Comparison of ENCODE assay signal across 26 cellular contexts in the genomic region with DNA sequence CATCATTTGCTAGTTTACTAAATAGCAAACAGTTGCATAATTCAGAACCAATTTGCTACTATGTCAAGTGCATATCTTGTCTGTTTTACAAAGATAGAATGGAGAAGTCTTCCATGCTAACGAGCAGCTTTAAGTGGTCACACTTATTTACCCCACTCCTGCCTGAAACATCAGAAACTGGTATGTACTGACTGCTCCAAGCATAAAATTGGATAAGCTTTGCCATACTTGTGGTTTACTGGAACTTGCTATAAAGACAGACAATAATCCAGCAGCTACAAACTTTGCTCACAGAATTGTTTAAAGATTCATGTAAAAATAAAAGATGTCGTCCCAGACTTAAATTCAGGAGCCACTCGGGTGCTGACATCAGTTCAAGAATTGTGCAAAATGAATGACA. TPM values are rescaled to one million over a fixed set of nuclear protein-coding genes. Genes with fewer than 3 reads are reported as not detected.
A peak's percentile ranks its signal among the peaks of the same experiment; 100 is the strongest.
DNase-seq lines count a peak whose midpoint lies in the region; ATAC-seq and TF ChIP-seq lines count a peak whose summit lies in the region.
"Had no signal": no experiment of that assay in that cellular context is flagged by ENCODE, and none has a peak within 500 bp of the region (broad histone marks: within the 10 kb centered on the region; RNA-seq: fewer than 3 reads in every experiment).

No MANE protein-coding gene starts in this region.

- ATAC-seq in natural killer cell (no peak), HG03520 (IDR thresholded peaks at IDR 0.05; ENCODE audit: unreplicated experiment) (no peak)
- ATAC-seq in natural killer cell treated with Interleukin-12 subunit alpha and Interleukin-12 subunit beta and Interleukin-15 and Interleukin-18, amount 100 ng/mL, for 72 hours, result no peak
- ATAC-seq: activated CD8-positive, alpha-beta memory T cell treated with anti-CD3 and anti-CD28 coated beads, Interleukin-2, amount 10 ng/mL, durations not matched to agents 7 days and 5 days had no signal

- peaks cover 83% of the 10 kb centered on the region for H3K36me3 ChIP-seq in SK-N-MC (ENCODE audit: insufficient read depth, low read length)

- peak overlapping the region; percentile 74 for H3K27ac ChIP-seq in SK-N-MC
- H3K27ac ChIP-seq: ascending aorta, SJSA1, thoracic aorta had no signal

- H3K9ac ChIP-seq in SK-N-MC (ENCODE audit: insufficient read length), result no peak overlapping the region

- intact Hi-C loops in natural killer cell (cut with micrococcal nuclease), result no loop called here

- no peaks in the 10 kb centered on the region for H3K9me3 Mint-ChIP-seq in natural killer cell
- no peaks in the 10 kb centered on the region for H3K9me3 Mint-ChIP-seq in natural killer cell treated with Interleukin-12 subunit alpha and Interleukin-12 subunit beta and Interleukin-15 and Interleukin-18, amount 100 ng/mL, for 72 hours
- H3K9me3 Mint-ChIP-seq: activated CD4-positive, alpha-beta T cell treated with anti-CD3 and anti-CD28 coated beads, Interleukin-2, amount 10 ng/mL, durations not matched to agents 24 days and 14 days; activated T-helper 1 cell treated with anti-CD3 and anti-CD28 coated beads, Interleukin-12 subunit alpha, Interleukin-12 subunit beta, Interleukin-2, Interleukin-4 antibody, amounts not matched to agents 30 ng/mL and 10 ng/mL and 1 ng/mL, durations not matched to agents 14 hours and 24 hours and 36 hours; CD4-positive, alpha-beta T cell had no signal

- no peaks in the 10 kb centered on the region for H3K4me1 Mint-ChIP-seq in natural killer cell
- H3K4me1 Mint-ChIP-seq in natural killer cell treated with Interleukin-12 subunit alpha and Interleukin-12 subunit beta and Interleukin-15 and Interleukin-18, amount 100 ng/mL, for 72 hours (ENCODE audit: low read depth in 2 of 2), result peaks cover 4 to 11% of the 10 kb centered on the region in 2 donors

- DNase-seq in natural killer cell, result no peak
- no peak for DNase-seq in natural killer cell treated with Interleukin-12 subunit alpha and Interleukin-12 subunit beta and Interleukin-15 and Interleukin-18, amount 100 ng/mL, for 72 hours (ENCODE audit: low spot score)
- peak; percentile 35 for DNase-seq in SK-N-MC (ENCODE audit: low read depth, low spot score)
- peak; percentile 64 for DNase-seq in fibroblast of peridontal ligament (ENCODE audit: extremely low read depth)
- no peak for DNase-seq in SHP77 (lab: John Stamatoyannopoulos, UW)
- no peak for DNase-seq in ureter (ENCODE audit: low spot score)
- DNase-seq in activated CD4-positive, CD25-positive, alpha-beta regulatory T cell (lab: John Stamatoyannopoulos, UW), result no peak
- DNase-seq: activated CD4-positive, alpha-beta T cell treated with anti-CD3 and anti-CD28 coated beads, Interleukin-2, amount 10 ng/mL, durations not matched to agents 24 days and 14 days; activated CD8-positive, alpha-beta memory T cell treated with anti-CD3 and anti-CD28 coated beads, Interleukin-2, amount 10 ng/mL, durations not matched to agents 7 days and 5 days; activated naive CD4-positive, alpha-beta T cell treated with anti-CD3 and anti-CD28 coated beads, Interleukin-2, amount 50 U/mL, for 16 hours; CD4-positive, alpha-beta T cell; cerebellar nuclear complex; DMS 273 treated with DMSO at 0.1 percent for 48 hours; mesenchymal stem cell; NCI-H146; NCI-H2171; NCI-H524; NK-92 treated with Interleukin-12 subunit alpha and Interleukin-12 subunit beta, amount 100 ng/mL, for 24 hours; stimulated activated CD4-positive, alpha-beta T cell treated with anti-CD3 and anti-CD28 coated beads, Interleukin-4, amount 100 ng/mL, for 4 hours; stimulated activated naive CD4-positive, alpha-beta T cell treated with Interleukin-2 at 50 U/mL for 16 hours; T-helper 1 cell had no signal

- H3K4me3 Mint-ChIP-seq in natural killer cell, result no peak overlapping the region
- no peak overlapping the region for H3K4me3 Mint-ChIP-seq in natural killer cell treated with Interleukin-12 subunit alpha and Interleukin-12 subunit beta and Interleukin-15 and Interleukin-18, amount 100 ng/mL, for 72 hours
- H3K4me3 Mint-ChIP-seq: activated CD4-positive, alpha-beta T cell treated with anti-CD3 and anti-CD28 coated beads, Interleukin-2, amount 10 ng/mL, durations not matched to agents 24 days and 14 days; activated CD8-positive, alpha-beta memory T cell treated with anti-CD3 and anti-CD28 coated beads, Interleukin-2, amount 10 ng/mL, durations not matched to agents 7 days and 5 days; activated T-helper 1 cell treated with anti-CD3 and anti-CD28 coated beads, Interleukin-12 subunit alpha, Interleukin-12 subunit beta, Interleukin-2, Interleukin-4 antibody, amounts not matched to agents 30 ng/mL and 10 ng/mL and 1 ng/mL, durations not matched to agents 14 hours and 24 hours and 36 hours; CD4-positive, alpha-beta T cell had no signal

- no peaks in the 10 kb centered on the region for H3K9me3 ChIP-seq in SK-N-MC (ENCODE audit: low read depth, low read length)
- H3K9me3 ChIP-seq: ascending aorta, SJSA1, thoracic aorta had no signal

- no peak for TF ChIP-seq CTCF in natural killer cell (IDR thresholded peaks at IDR 0.05)

- peaks cover 14% of the 10 kb centered on the region for H3K36me3 Mint-ChIP-seq in natural killer cell
- H3K36me3 Mint-ChIP-seq in natural killer cell treated with Interleukin-12 subunit alpha and Interleukin-12 subunit beta and Interleukin-15 and Interleukin-18, amount 100 ng/mL, for 72 hours, result peaks cover 38% of the 10 kb centered on the region

- H3K4me3 ChIP-seq in SK-N-MC, result peak overlapping the region; percentile 12; the same call in 1 of the 2 replicates
- H3K4me3 ChIP-seq: ascending aorta, SJSA1, thoracic aorta had no signal

- H3K27me3 Mint-ChIP-seq in natural killer cell (ENCODE audit: low read depth in 2 of 2), result no peaks in the 10 kb centered on the region
- H3K27me3 Mint-ChIP-seq in natural killer cell treated with Interleukin-12 subunit alpha and Interleukin-12 subunit beta and Interleukin-15 and Interleukin-18, amount 100 ng/mL, for 72 hours, result no peaks in the 10 kb centered on the region
- H3K27me3 Mint-ChIP-seq: activated CD4-positive, alpha-beta T cell treated with anti-CD3 and anti-CD28 coated beads, Interleukin-2, amount 10 ng/mL, durations not matched to agents 24 days and 14 days; activated CD8-positive, alpha-beta memory T cell treated with anti-CD3 and anti-CD28 coated beads, Interleukin-2, amount 10 ng/mL, durations not matched to agents 7 days and 5 days; CD4-positive, alpha-beta T cell had no signal

- peak overlapping the region; percentile 52 to 60 for H3K27ac Mint-ChIP-seq in natural killer cell
- H3K27ac Mint-ChIP-seq in natural killer cell treated with Interleukin-12 subunit alpha and Interleukin-12 subunit beta and Interleukin-15 and Interleukin-18, amount 100 ng/mL, for 72 hours, result peak overlapping the region in 1 of 2 donors; percentile 11
- H3K27ac Mint-ChIP-seq: activated T-helper 1 cell treated with anti-CD3 and anti-CD28 coated beads, Interleukin-12 subunit alpha, Interleukin-12 subunit beta, Interleukin-2, Interleukin-4 antibody, amounts not matched to agents 30 ng/mL and 10 ng/mL and 1 ng/mL, durations not matched to agents 14 hours and 24 hours and 36 hours had no signal

RNA-seq across cellular contexts. Expression of a gene that starts 13.3 kb away (rescaled TPM):
- under 1 TPM; 0.19 to 0.63 (median 0.32) TPM for total RNA-seq in natural killer cell
- total RNA-seq in natural killer cell treated with Interleukin-12 subunit alpha and Interleukin-12 subunit beta and Interleukin-15 and Interleukin-18, amount 100 ng/mL, for 72 hours, result under 1 TPM; 0.14 to 0.36 TPM
- 1.1 TPM for total RNA-seq in ureter
- total RNA-seq: activated CD4-positive, alpha-beta T cell treated with anti-CD3 and anti-CD28 coated beads, Interleukin-2, amount 10 ng/mL, durations not matched to agents 24 days and 14 days; ascending aorta had no signal

RNA-seq across cellular contexts. Expression of a gene that starts 29.6 kb away (rescaled TPM):
- total RNA-seq in natural killer cell, result 100 to 1,000 TPM; 204 to 233 (median 214) TPM
- total RNA-seq in natural killer cell treated with Interleukin-12 subunit alpha and Interleukin-12 subunit beta and Interleukin-15 and Interleukin-18, amount 100 ng/mL, for 72 hours, result 100 to 1,000 TPM; 107 to 159 TPM
- 123 TPM for total RNA-seq in ureter

Comparison
In these comparisons a context has a peak if more than half of its experiments do, and no peak if none do; other contexts are left out.
1. DNase-seq: peak in SK-N-MC (single experiment) and fibroblast of peridontal ligament (single experiment); none in natural killer cell (single experiment), natural killer cell treated with Interleukin-12 subunit alpha and Interleukin-12 subunit beta and Interleukin-15 and Interleukin-18, amount 100 ng/mL, for 72 hours (single experiment), SHP77 (0 of 2), ureter (single experiment) and activated CD4-positive, CD25-positive, alpha-beta regulatory T cell (0 of 4).